29 cellular contexts compared by ENCODE assay signal in the genomic region with DNA sequence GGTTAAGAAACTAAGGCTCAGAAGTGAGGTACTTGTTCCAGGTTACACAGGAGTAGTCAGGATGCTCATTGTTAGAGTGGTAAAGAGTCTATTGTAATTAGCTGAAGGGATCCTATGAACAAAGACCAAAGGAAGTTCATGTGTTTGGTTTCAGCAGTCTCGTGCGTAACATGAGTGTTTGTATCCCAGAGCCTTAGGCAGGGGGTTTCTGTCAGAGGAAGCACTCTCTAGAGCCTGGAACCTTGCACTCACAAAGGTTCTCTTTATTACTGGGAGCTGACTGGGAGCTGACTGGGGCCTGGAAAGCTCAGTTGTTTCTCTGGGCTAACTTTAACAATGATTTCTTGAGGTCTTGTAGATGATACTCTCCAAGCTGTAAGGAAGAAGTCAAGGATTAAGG.
"Had no signal": no experiment of that assay in that cellular context is flagged by ENCODE, and none has a peak within 500 bp of the region (broad histone marks: within the 10 kb centered on the region; RNA-seq: fewer than 3 reads in every experiment).

No MANE protein-coding gene starts in this region.

- H3K36me3 Mint-ChIP-seq: natural killer cell had no signal

- H3K27ac ChIP-seq: left lung, lower lobe of right lung, ovary, prostate gland, skin epidermis, stomach, testis, thyroid gland, transverse colon, upper lobe of left lung, vagina had no signal

- DNase-seq: hippocampal formation; kidney glomerular epithelial cell; left colon; left lung; lower lobe of right lung; mammary epithelial cell; mesenchymal stem cell; naive B cell; natural killer cell; nephron progenitor cell; ovary; retina; right cardiac atrium; stimulated activated CD4-positive, alpha-beta T cell treated with anti-CD3 and anti-CD28 coated beads, Interleukin-12 subunit alpha, Interleukin-12 subunit beta, amount 100 ng/mL, for 4 hours; stimulated activated CD4-positive, alpha-beta T cell treated with anti-CD3 and anti-CD28 coated beads, Interleukin-15, amount 100 ng/mL, for 24 hours; stimulated activated CD4-positive, alpha-beta T cell treated with anti-CD3 and anti-CD28 coated beads, Interleukin-2, amount 100 ng/mL, for 24 hours; stimulated activated CD4-positive, alpha-beta T cell treated with anti-CD3 and anti-CD28 coated beads, Interleukin-4, amount 100 ng/mL, for 1 hour; stimulated activated naive B cell treated with anti-CD40 and anti-IgM and Interleukin-4, amounts not matched to agents 10 μg/mL and 1 μg/mL and 100 μg/mL, for 72 hours; stimulated activated naive CD8-positive, alpha-beta T cell treated with anti-CD3 and anti-CD28 coated beads, Interleukin-15, Interleukin-2, amounts not matched to agents 100 U/mL and 50 U/mL, for 24 hours; stomach; testis; thyroid gland; transverse colon; upper lobe of left lung had no signal

- H3K27ac Mint-ChIP-seq: mesothelial cell of epicardium, natural killer cell, nephron progenitor cell had no signal

- H3K9me3 Mint-ChIP-seq: mesothelial cell of epicardium; naive B cell; natural killer cell; nephron progenitor cell; stimulated activated naive B cell treated with anti-CD40 and anti-IgM and Interleukin-4, amounts not matched to agents 10 μg/mL and 1 μg/mL and 100 μg/mL, for 72 hours had no signal

- ATAC-seq: left colon; left lung; lower lobe of right lung; natural killer cell; right cardiac atrium; sciatic nerve; stimulated activated naive B cell treated with anti-CD40 and anti-IgM and Interleukin-4, amounts not matched to agents 10 μg/mL and 1 μg/mL and 100 μg/mL, for 72 hours; stimulated activated naive CD8-positive, alpha-beta T cell treated with anti-CD3 and anti-CD28 coated beads, Interleukin-15, Interleukin-2, amounts not matched to agents 100 U/mL and 50 U/mL, for 24 hours had no signal

- H3K27me3 Mint-ChIP-seq: naive B cell; stimulated activated naive B cell treated with anti-CD40 and anti-IgM and Interleukin-4, amounts not matched to agents 10 μg/mL and 1 μg/mL and 100 μg/mL, for 72 hours had no signal

- H3K27me3 ChIP-seq: left lung, ovary, stomach, testis, thyroid gland, transverse colon, upper lobe of left lung, vagina had no signal

- H3K4me3 Mint-ChIP-seq: mesothelial cell of epicardium; natural killer cell; nephron progenitor cell; stimulated activated naive B cell treated with anti-CD40 and anti-IgM and Interleukin-4, amounts not matched to agents 10 μg/mL and 1 μg/mL and 100 μg/mL, for 72 hours had no signal
